Comparison of ENCODE assay signal across 1 cellular context in genomic region chr19:12884926-12885748, GRCh38.
TF ChIP-seq lines count a peak whose summit lies in the region.

No MANE protein-coding gene starts in this region.

TF ChIP-seq in neural cell, 6 proteins besides CTCF, POLR2A, EP300 and RAD21 (continued from another document):
- no peak for TF ChIP-seq REST (IDR thresholded peaks at IDR 0.05; ENCODE audit: borderline replicate concordance)
- peak; percentile 31 for TF ChIP-seq SMC3 (conservative IDR thresholded peaks at IDR 0.05; ENCODE audit: poor library complexity)
- no peak for TF ChIP-seq POLR2AphosphoS5 (IDR thresholded peaks at IDR 0.05)
- peak; percentile 7 for TF ChIP-seq EZH2 (IDR thresholded peaks at IDR 0.05; ENCODE audit: borderline replicate concordance, insufficient read depth, low read length, poor library complexity, severe bottlenecking)
- peak; percentile 61 for TF ChIP-seq MXI1 (conservative IDR thresholded peaks at IDR 0.05; ENCODE audit: poor library complexity, severe bottlenecking)
